21 cellular contexts compared by ENCODE assay signal in the genomic region with DNA sequence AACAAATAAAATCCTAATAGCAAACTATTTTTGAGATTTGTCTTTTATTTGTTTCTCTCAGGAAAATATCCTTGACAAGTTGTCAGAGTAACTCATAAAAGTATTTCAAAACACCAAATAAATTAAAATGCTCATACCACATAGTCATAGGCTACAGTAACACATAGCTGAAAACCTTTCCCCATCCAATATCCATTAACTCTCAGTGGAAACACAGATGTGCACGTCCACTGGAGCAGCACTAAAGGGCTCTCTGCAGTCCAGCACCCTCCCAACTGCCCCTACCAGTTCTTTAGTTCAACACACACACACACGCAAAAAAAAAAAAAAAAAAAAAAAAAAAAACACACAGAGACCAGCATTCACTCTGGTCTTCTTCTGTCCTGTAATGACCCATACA. TPM values are rescaled to one million over a fixed set of nuclear protein-coding genes. Genes with fewer than 3 reads are reported as not detected.
DNase-seq lines count a peak whose midpoint lies in the region; ATAC-seq and FAIRE-seq lines count a peak whose summit lies in the region.
"Had no signal": no experiment of that assay in that cellular context is flagged by ENCODE, and none has a peak within 500 bp of the region (broad histone marks: within the 10 kb centered on the region; RNA-seq: fewer than 3 reads in every experiment).

No MANE protein-coding gene starts in this region.

- H3K9me3 Mint-ChIP-seq in stimulated activated naive CD8-positive, alpha-beta T cell treated with anti-CD3 and anti-CD28 coated beads, Interleukin-15, amount 100 ng/mL, for 72 hours: peaks cover 11 to 24% of the 10 kb centered on the region in 2 donors

- H3K4me1 ChIP-seq in small intestine (ENCODE audit: control insufficient read depth in 2 of 2, insufficient read depth in 1 of 2, low read depth in 1 of 2, low read length in 1 of 2): peaks cover 0 to 4% of the 10 kb centered on the region in 2 donors
- H3K4me1 ChIP-seq: lower lobe of right lung, SJCRH30 had no signal

- intact Hi-C loops in head of caudate nucleus (cut with DNase I): no loop called here

- no peak overlapping the region for H3K27ac Mint-ChIP-seq in stimulated activated naive CD8-positive, alpha-beta T cell treated with anti-CD3 and anti-CD28 coated beads, Interleukin-15, amount 100 ng/mL, for 72 hours
- H3K27ac Mint-ChIP-seq: activated CD4-positive, alpha-beta memory T cell treated with anti-CD3 and anti-CD28 coated beads for 36 hours; dendritic cell treated with granulocyte-macrophage colony-stimulating factor and Interleukin-4, amounts not matched to agents 40 ng/mL and 50 ng/mL, for 4 days; IgD-negative memory B cell; T-helper 1 cell treated with Interleukin-12 subunit alpha and Interleukin-12 subunit beta and Interleukin-4 antibody, amounts not matched to agents 30 μg/mL and 1 μg/mL, for 36 hours had no signal

- no peak for FAIRE-seq in small intestine (lab: Jason Lieb, UNC)

- peak overlapping the region; percentile 33 to 73 for H3K27ac ChIP-seq in small intestine (ENCODE audit: low read depth in 1 of 2, low read length in 1 of 2)
- H3K27ac ChIP-seq: BLaER1 treated with 17β-estradiol and CSF1 and Interleukin-3, amounts not matched to agents 10 nM and 100 nM; lower lobe of right lung; SJCRH30; WERI-Rb-1 had no signal

- no peaks in the 10 kb centered on the region for H3K9me3 ChIP-seq in small intestine (ENCODE audit: control insufficient read depth, low read depth)
- H3K9me3 ChIP-seq: SJCRH30 had no signal

- no peaks in the 10 kb centered on the region for H3K27me3 ChIP-seq in small intestine (ENCODE audit: control insufficient read depth in 2 of 2, insufficient read depth in 2 of 2, low read length in 2 of 2)
- H3K27me3 ChIP-seq: BLaER1 treated with 17β-estradiol and CSF1 and Interleukin-3, amounts not matched to agents 10 nM and 100 nM; SJCRH30 had no signal

- WGBS in small intestine, 3 donors: 27 to 57% (median 33%) methylated on average over 2 of the region's 2 CpGs

- no peaks in the 10 kb centered on the region for H3K36me3 ChIP-seq in small intestine (ENCODE audit: control insufficient read depth in 2 of 2, insufficient read depth in 2 of 2, low read length in 2 of 2)
- H3K36me3 ChIP-seq: BLaER1 treated with 17β-estradiol and CSF1 and Interleukin-3, amounts not matched to agents 10 nM and 100 nM; lower lobe of right lung; SJCRH30; WERI-Rb-1 had no signal

- DNase-seq in EH (ENCODE audit: low read depth): peak; percentile 73
- peak; percentile 40 for DNase-seq in RPMI7951 (ENCODE audit: low read depth)
- peak; percentile 38 for DNase-seq in fibroblast of peridontal ligament (ENCODE audit: extremely low read depth)
- DNase-seq in small intestine: no peak
- no peak for DNase-seq in activated CD4-positive, CD25-positive, alpha-beta regulatory T cell (lab: John Stamatoyannopoulos, UW)
- no peak for DNase-seq in head of caudate nucleus
- DNase-seq in stimulated activated naive CD8-positive, alpha-beta T cell treated with anti-CD3 and anti-CD28 coated beads, Interleukin-15, amount 100 ng/mL, for 72 hours: no peak
- DNase-seq: activated CD4-positive, alpha-beta memory T cell treated with anti-CD3 and anti-CD28 coated beads for 36 hours; activated naive CD4-positive, alpha-beta T cell; activated T-cell treated with anti-CD3 and anti-CD28 coated beads, Interleukin-2, amount 50 U/mL, for 1 hour; amniotic stem cell; lower lobe of right lung; SJCRH30; stimulated activated CD8-positive, alpha-beta memory T cell treated with anti-CD3 and anti-CD28 coated beads, Interleukin-4, amount 100 ng/mL, for 48 hours; WERI-Rb-1 had no signal

- peaks cover 8% of the 10 kb centered on the region for H3K27me3 Mint-ChIP-seq in stimulated activated naive CD8-positive, alpha-beta T cell treated with anti-CD3 and anti-CD28 coated beads, Interleukin-15, amount 100 ng/mL, for 72 hours
- H3K27me3 Mint-ChIP-seq: dendritic cell treated with granulocyte-macrophage colony-stimulating factor and Interleukin-4, amounts not matched to agents 40 ng/mL and 50 ng/mL, for 4 days had no signal

- no peak for ATAC-seq in stimulated activated naive CD8-positive, alpha-beta T cell treated with anti-CD3 and anti-CD28 coated beads, Interleukin-15, amount 100 ng/mL, for 72 hours

- H3K4me1 Mint-ChIP-seq in stimulated activated naive CD8-positive, alpha-beta T cell treated with anti-CD3 and anti-CD28 coated beads, Interleukin-15, amount 100 ng/mL, for 72 hours: peaks cover 16% of the 10 kb centered on the region

- no peak overlapping the region for H3K4me3 Mint-ChIP-seq in stimulated activated naive CD8-positive, alpha-beta T cell treated with anti-CD3 and anti-CD28 coated beads, Interleukin-15, amount 100 ng/mL, for 72 hours
- H3K4me3 Mint-ChIP-seq: activated CD4-positive, alpha-beta memory T cell treated with anti-CD3 and anti-CD28 coated beads for 36 hours; dendritic cell treated with granulocyte-macrophage colony-stimulating factor and Interleukin-4, amounts not matched to agents 40 ng/mL and 50 ng/mL, for 4 days; T-helper 1 cell treated with Interleukin-12 subunit alpha and Interleukin-12 subunit beta and Interleukin-4 antibody, amounts not matched to agents 30 μg/mL and 1 μg/mL, for 36 hours had no signal

- H3K4me3 ChIP-seq in small intestine (ENCODE audit: low read depth in 1 of 2, low read length in 2 of 2): no peak overlapping the region
- H3K4me3 ChIP-seq: BLaER1 treated with 17β-estradiol and CSF1 and Interleukin-3, amounts not matched to agents 10 nM and 100 nM; lower lobe of right lung; SJCRH30 had no signal

RNA-seq across cellular contexts. Expression of gene XDH, which starts 0.9 kb away (rescaled TPM):
- 0.48 and 0.88 TPM in 2 replicates for total RNA-seq in RPMI7951 (2014; rRNA removed; shearing (Covaris generic))
- polyA plus RNA-seq in small intestine: 10 to 100 TPM; 29.8 to 39.6 (median 34.9) TPM
- total RNA-seq: activated CD4-positive, alpha-beta memory T cell treated with anti-CD3 and anti-CD28 coated beads for 36 hours; G401; OCI-LY7; SJCRH30 had no signal
- polyA plus RNA-seq: IgD-negative memory B cell had no signal

Comparison
In these comparisons a context has a peak if more than half of its experiments do, and no peak if none do; other contexts are left out.
1. DNase-seq: peak in EH (single experiment), RPMI7951 (single experiment) and fibroblast of peridontal ligament (single experiment); none in small intestine (single experiment), activated CD4-positive, CD25-positive, alpha-beta regulatory T cell (0 of 4), head of caudate nucleus (0 of 42) and stimulated activated naive CD8-positive, alpha-beta T cell treated with anti-CD3 and anti-CD28 coated beads, Interleukin-15, amount 100 ng/mL, for 72 hours (0 of 2).